Comparison of ENCODE assay signal across 15 cellular contexts in the genomic region with DNA sequence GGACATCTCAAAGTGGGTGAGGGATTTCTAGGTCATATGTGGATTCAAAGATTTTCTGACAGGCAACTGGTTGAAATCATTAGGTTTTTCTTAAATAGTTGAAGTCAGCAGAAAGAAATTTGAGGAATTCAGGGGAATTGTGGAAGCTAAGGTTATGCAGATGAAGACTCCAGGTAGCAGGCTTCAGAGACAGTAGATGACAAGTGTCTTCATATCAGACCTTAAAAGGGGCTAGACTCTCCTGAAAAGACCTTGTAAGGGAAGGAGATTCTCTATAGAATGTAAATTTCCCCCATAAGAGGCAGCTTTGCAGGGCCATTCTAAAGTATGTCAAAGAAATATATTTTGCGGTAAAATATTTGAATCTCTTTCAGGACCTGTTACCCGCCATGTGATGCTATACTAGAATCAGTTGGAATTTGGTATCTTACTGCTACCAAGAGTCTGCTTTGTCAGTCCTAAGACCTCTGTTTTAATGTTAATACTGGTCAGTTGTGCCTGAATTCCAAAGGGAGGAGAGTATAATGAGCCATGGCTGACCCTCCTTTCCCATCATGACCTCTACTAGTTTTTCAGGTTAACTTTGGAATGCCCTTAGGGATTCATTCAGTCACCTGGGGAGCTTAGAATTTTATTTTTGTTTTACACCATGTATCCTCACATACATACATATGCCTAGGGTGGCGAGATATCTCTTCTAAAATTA.
DNase-seq lines count a peak whose midpoint lies in the region; ATAC-seq and TF ChIP-seq lines count a peak whose summit lies in the region.
"Had no signal": no experiment of that assay in that cellular context is flagged by ENCODE, and none has a peak within 500 bp of the region (broad histone marks: within the 10 kb centered on the region; RNA-seq: fewer than 3 reads in every experiment).

No MANE protein-coding gene starts in this region.

- no TSS peak for BruUV-seq in PC-3 (replicated peaks; lab: Mats Ljungman, UMichigan)

- H3K36me3 ChIP-seq in HUES6 (ENCODE audit: control insufficient read depth, insufficient read depth, low read length) (no peaks in the 10 kb centered on the region), endodermal cell (ENCODE audit: control insufficient read depth, insufficient read depth, low read length) (no peaks in the 10 kb centered on the region), iPS-18a (ENCODE audit: control insufficient read depth, low read depth, low read length) (no peaks in the 10 kb centered on the region), Karpas-422 (ENCODE audit: insufficient read depth, low read length) (no peaks in the 10 kb centered on the region), PC-3 (ENCODE audit: low read depth, low read length) (no peaks in the 10 kb centered on the region)
- H3K36me3 ChIP-seq: HAP-1 had no signal

- no peak for ATAC-seq in PC-3
- ATAC-seq: K562 had no signal

- intact Hi-C loops in PC-3 (cut with micrococcal nuclease), result no loop called here

- H3K4me3 ChIP-seq in HUES6 (ENCODE audit: low read depth, low read length), result no peak overlapping the region
- H3K4me3 ChIP-seq in endodermal cell (ENCODE audit: low read length), result no peak overlapping the region
- peak overlapping the region; percentile 22 for H3K4me3 ChIP-seq in iPS-18a (ENCODE audit: low read length)
- H3K4me3 ChIP-seq in Karpas-422 (ENCODE audit: low read length), result no peak overlapping the region
- no peak overlapping the region for H3K4me3 ChIP-seq in PC-3 (ENCODE audit: low read length)
- H3K4me3 ChIP-seq: GM23248, HAP-1, K562 had no signal

- peak overlapping the region; percentile 92 for H3K27ac ChIP-seq in HUES6 (ENCODE audit: low read depth, low read length)
- H3K27ac ChIP-seq in endodermal cell (ENCODE audit: low read depth, low read length), result no peak overlapping the region
- peak overlapping the region; percentile 33 for H3K27ac ChIP-seq in iPS-18a (ENCODE audit: low read length)
- no peak overlapping the region for H3K27ac ChIP-seq in Karpas-422 (ENCODE audit: low read length)
- no peak overlapping the region for H3K27ac ChIP-seq in PC-3 (ENCODE audit: low read length)
- H3K27ac ChIP-seq: 22Rv1, GM23248 had no signal

- H3K9me2 ChIP-seq in Karpas-422 (replicated peaks; ENCODE audit: insufficient read depth, low read length) (no peaks in the 10 kb centered on the region), PC-3 (replicated peaks; ENCODE audit: low read length) (no peaks in the 10 kb centered on the region)

- CTCF ChIA-PET in PC-3 (lab: Charles Lee), result no interaction called here

- H4K20me1 ChIP-seq in Karpas-422 (ENCODE audit: insufficient read depth, low read depth, low read length) (no peaks in the 10 kb centered on the region), PC-3 (ENCODE audit: low read length) (no peaks in the 10 kb centered on the region)

- H2AFZ ChIP-seq in Karpas-422 (ENCODE audit: low read length) (no peak overlapping the region), PC-3 (ENCODE audit: low read length) (no peak overlapping the region)
- H2AFZ ChIP-seq: GM23248 had no signal

- no peaks in the 10 kb centered on the region for H3F3A ChIP-seq in PC-3 (ENCODE audit: low read length, unreplicated experiment)

- H3K4me3 Mint-ChIP-seq in endodermal cell, result no peak overlapping the region
- H3K4me3 Mint-ChIP-seq: CD8-positive, alpha-beta memory T cell had no signal

- no peaks in the 10 kb centered on the region for H3K27me3 Mint-ChIP-seq in endodermal cell (ENCODE audit: insufficient read depth)
- H3K27me3 Mint-ChIP-seq: CD8-positive, alpha-beta memory T cell had no signal

- H3K4me1 ChIP-seq in HUES6 (ENCODE audit: control insufficient read depth, insufficient read depth, low read length) (peaks cover 12% of the 10 kb centered on the region), endodermal cell (ENCODE audit: control insufficient read depth, insufficient read depth, low read length) (no peaks in the 10 kb centered on the region), iPS-18a (ENCODE audit: control insufficient read depth, low read depth, low read length) (peaks cover 12% of the 10 kb centered on the region), Karpas-422 (ENCODE audit: low read length) (no peaks in the 10 kb centered on the region), PC-3 (ENCODE audit: insufficient read depth, low read length) (no peaks in the 10 kb centered on the region)
- H3K4me1 ChIP-seq: Caco-2, HAP-1 had no signal

- 94 to 100% methylated on average over 2 of the region's 3 CpGs for WGBS in endodermal cell (ENCODE audit: insufficient coverage in 1 of 2, insufficient read length in 1 of 2), 2 experiments

- H3K4me2 ChIP-seq in Karpas-422 (ENCODE audit: low read depth, low read length, poor library complexity, severe bottlenecking), result no peak overlapping the region
- no peak overlapping the region for H3K4me2 ChIP-seq in PC-3 (ENCODE audit: low read length)

- H3K9me3 ChIP-seq in HUES6 (ENCODE audit: control insufficient read depth, insufficient read depth, low read depth, low read length) (peaks cover 5% of the 10 kb centered on the region), endodermal cell (ENCODE audit: control insufficient read depth, low read length) (no peaks in the 10 kb centered on the region), iPS-18a (ENCODE audit: control insufficient read depth, low read depth, low read length) (peaks cover 8% of the 10 kb centered on the region), Karpas-422 (ENCODE audit: low read length) (peaks cover 8% of the 10 kb centered on the region), PC-3 (ENCODE audit: low read length) (no peaks in the 10 kb centered on the region)
- H3K9me3 ChIP-seq: Caco-2, HAP-1 had no signal

- TF ChIP-seq CTCF in endodermal cell (conservative IDR thresholded peaks at IDR 0.05), result no peak
- TF ChIP-seq CTCF in PC-3 (conservative IDR thresholded peaks at IDR 0.05; ENCODE audit: low read depth, low read length), result no peak

- no peaks in the 10 kb centered on the region for H3K4me1 Mint-ChIP-seq in endodermal cell
- H3K4me1 Mint-ChIP-seq: CD8-positive, alpha-beta memory T cell had no signal

- DNase-seq in ELF-1 (ENCODE audit: low read depth, low spot score), result peak; percentile 23
- no peak for DNase-seq in endodermal cell
- no peak for DNase-seq in activated CD4-positive, alpha-beta T cell treated with anti-CD3 and anti-CD28 coated beads for 1 hour
- DNase-seq in Karpas-422, result no peak
- DNase-seq in effector CD4-positive, alpha-beta T cell, result no peak
- no peak for DNase-seq in PC-3
- DNase-seq: Caco-2; CD8-positive, alpha-beta memory T cell; DND-41; GM23248 had no signal

- POLR2A ChIA-PET in PC-3 (lab: Charles Lee; ENCODE audit: unreplicated experiment), result no interaction called here

- H3K79me2 ChIP-seq in Karpas-422 (ENCODE audit: low read length), result no peaks in the 10 kb centered on the region
- H3K79me2 ChIP-seq in PC-3 (ENCODE audit: low read length), result no peaks in the 10 kb centered on the region

- H3K27ac Mint-ChIP-seq in endodermal cell, result peak overlapping the region; percentile 67
- H3K27ac Mint-ChIP-seq: CD8-positive, alpha-beta memory T cell had no signal

- peak overlapping the region; percentile 56 for H3K9ac ChIP-seq in HUES6 (ENCODE audit: low read length)
- H3K9ac ChIP-seq in endodermal cell (ENCODE audit: extremely low read depth, low read length, poor library complexity, severe bottlenecking), result no peak overlapping the region
- no peak overlapping the region for H3K9ac ChIP-seq in iPS-18a (ENCODE audit: low read length)
- no peak overlapping the region for H3K9ac ChIP-seq in Karpas-422 (ENCODE audit: low read length)
- no peak overlapping the region for H3K9ac ChIP-seq in PC-3 (ENCODE audit: low read length)
- H3K9ac ChIP-seq: GM23248 had no signal

- no peaks in the 10 kb centered on the region for H3K36me3 Mint-ChIP-seq in endodermal cell (ENCODE audit: low read depth)
- H3K36me3 Mint-ChIP-seq: CD8-positive, alpha-beta memory T cell had no signal

- H3K9me3 Mint-ChIP-seq in endodermal cell, result peaks cover 18% of the 10 kb centered on the region

- H3K27me3 ChIP-seq in HUES6 (ENCODE audit: control insufficient read depth, insufficient read depth, low read length) (no peaks in the 10 kb centered on the region), endodermal cell (ENCODE audit: control insufficient read depth, insufficient read depth, low read length, poor library complexity, severe bottlenecking) (no peaks in the 10 kb centered on the region), iPS-18a (ENCODE audit: control insufficient read depth, insufficient read depth, low read length) (no peaks in the 10 kb centered on the region), Karpas-422 (ENCODE audit: low read length) (no peaks in the 10 kb centered on the region), PC-3 (ENCODE audit: low read length) (no peaks in the 10 kb centered on the region)

Comparison
In these comparisons a context has a peak if more than half of its experiments do, and no peak if none do; other contexts are left out.
1. H3K27ac ChIP-seq: peak in HUES6 (single experiment) and iPS-18a (single experiment); none in endodermal cell (single experiment), Karpas-422 (single experiment) and PC-3 (single experiment).